ENCODE assay signal across 1 cellular context in genomic region chr5:177131352-177131710, GRCh38.
TF ChIP-seq lines count a peak whose summit lies in the region.

No MANE protein-coding gene starts in this region.

TF ChIP-seq in H1, 55 proteins besides CTCF, POLR2A, EP300 and RAD21:
- TF ChIP-seq TAF7 (optimal IDR thresholded peaks at IDR 0.05; ENCODE audit: borderline replicate concordance, low read depth, low read length), result no peak
- no peak for TF ChIP-seq BRCA1 (IDR thresholded peaks at IDR 0.05; ENCODE audit: low read depth, low read length)
- TF ChIP-seq JUN (IDR thresholded peaks at IDR 0.05; ENCODE audit: low read depth, low read length), result no peak
- no peak for TF ChIP-seq POLR2AphosphoS5 (IDR thresholded peaks at IDR 0.05; ENCODE audit: low read depth, low read length)
- TF ChIP-seq TEAD4 (IDR thresholded peaks at IDR 0.05; ENCODE audit: low read depth, low read length), result no peak
- no peak for TF ChIP-seq CHD2 (IDR thresholded peaks at IDR 0.05; ENCODE audit: low read length)
- no peak for TF ChIP-seq KDM1A (IDR thresholded peaks at IDR 0.05; ENCODE audit: borderline replicate concordance, low read length)
- no peak for TF ChIP-seq SRF (IDR thresholded peaks at IDR 0.05; ENCODE audit: low read depth, low read length)
- no peak for TF ChIP-seq GTF2F1 (IDR thresholded peaks at IDR 0.05; ENCODE audit: borderline replicate concordance, low read depth, low read length)
- TF ChIP-seq, protein P1, sequence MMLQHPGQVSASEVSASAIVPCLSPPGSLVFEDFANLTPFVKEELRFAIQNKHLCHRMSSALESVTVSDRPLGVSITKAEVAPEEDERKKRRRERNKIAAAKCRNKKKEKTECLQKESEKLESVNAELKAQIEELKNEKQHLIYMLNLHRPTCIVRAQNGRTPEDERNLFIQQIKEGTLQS (IDR thresholded peaks at IDR 0.05; ENCODE audit: insufficient read depth, low read depth, low read length), result no peak
- no peak for TF ChIP-seq SP4 (IDR thresholded peaks at IDR 0.05; ENCODE audit: low read length)
- no peak for TF ChIP-seq CEBPB (IDR thresholded peaks at IDR 0.05; ENCODE audit: low read depth, low read length)
- no peak for TF ChIP-seq KDM4A (IDR thresholded peaks at IDR 0.05; ENCODE audit: low read depth, low read length, severe bottlenecking)
- TF ChIP-seq NANOG (IDR thresholded peaks at IDR 0.05; ENCODE audit: insufficient read depth, low read depth, low read length, poor library complexity, severe bottlenecking), result no peak
